23 cellular contexts compared by ENCODE assay signal in the genomic region with DNA sequence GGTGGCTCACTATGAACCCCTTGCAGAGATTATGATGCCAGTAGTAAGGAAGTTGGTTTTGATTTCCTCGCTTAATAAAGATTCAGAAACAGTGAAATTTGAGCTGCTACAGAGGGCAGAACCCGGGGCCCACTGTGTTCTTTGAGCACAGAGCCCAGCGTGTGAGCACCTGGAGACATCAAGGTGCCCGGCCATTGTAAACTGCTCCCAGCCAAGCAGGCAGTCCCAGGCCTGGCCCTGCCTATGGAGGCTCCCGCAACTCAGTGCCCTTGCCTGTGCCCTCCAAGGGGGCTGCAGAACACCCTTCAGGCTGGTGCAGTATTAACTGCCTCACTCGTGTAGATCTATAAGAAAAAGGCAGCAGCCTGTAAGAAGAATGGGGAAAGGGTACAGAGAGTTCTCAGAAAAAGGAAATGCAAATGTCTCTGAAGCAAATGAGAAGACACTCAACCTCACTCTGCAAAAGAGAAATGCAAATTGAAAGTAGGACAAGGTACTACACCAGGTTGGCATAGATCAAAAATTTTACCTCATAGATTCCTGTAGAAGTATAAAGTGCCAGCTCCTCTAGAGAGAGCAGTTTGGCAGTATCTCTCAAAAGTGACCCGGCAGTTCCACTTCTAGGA.
"Had no signal": no experiment of that assay in that cellular context is flagged by ENCODE, and none has a peak within 500 bp of the region (broad histone marks: within the 10 kb centered on the region; RNA-seq: fewer than 3 reads in every experiment).

No MANE protein-coding gene starts in this region.

- H3K79me2 ChIP-seq: hepatocyte had no signal

- H3K27me3 Mint-ChIP-seq: naive thymus-derived CD4-positive, alpha-beta T cell; natural killer cell treated with Interleukin-12 subunit alpha and Interleukin-12 subunit beta and Interleukin-15 and Interleukin-18, amount 100 ng/mL, for 72 hours; progenitor cell of endocrine pancreas; stimulated activated memory B cell treated with anti-CD40 and anti-IgM and Interleukin-4, amounts not matched to agents 10 μg/mL and 1 μg/mL and 100 μg/mL, for 72 hours; stimulated activated naive CD8-positive, alpha-beta T cell treated with anti-CD3 and anti-CD28 coated beads, Interleukin-15, amount 100 ng/mL, for 72 hours had no signal

- H3K27ac ChIP-seq: hepatocyte, left ventricle myocardium inferior, ovary, right atrium auricular region, right lobe of liver, upper lobe of right lung had no signal

- H3K4me1 Mint-ChIP-seq: stimulated activated memory B cell treated with anti-CD40 and anti-IgM and Interleukin-4, amounts not matched to agents 10 μg/mL and 1 μg/mL and 100 μg/mL, for 72 hours had no signal

- DNase-seq: islet precursor cell; left ventricle myocardium inferior; midbrain; mucosa of descending colon; naive thymus-derived CD4-positive, alpha-beta T cell; ovary; right lobe of liver; stimulated activated CD4-positive, alpha-beta T cell treated with anti-CD3 and anti-CD28 coated beads, Interleukin-1b, Interleukin-23, amount 100 ng/mL, for 48 hours; stimulated activated CD4-positive, alpha-beta T cell treated with anti-CD3 and anti-CD28 coated beads, Interleukin-2, amount 100 ng/mL, for 48 hours; stimulated activated CD4-positive, alpha-beta T cell treated with anti-CD3 and anti-CD28 coated beads, Interleukin-4, amount 100 ng/mL, for 4 hours; stimulated activated CD8-positive, alpha-beta memory T cell treated with anti-CD3 and anti-CD28 coated beads, Interleukin-4, amount 100 ng/mL, for 48 hours; stimulated activated naive CD4-positive, alpha-beta T cell treated with Interleukin-2 at 50 U/mL for 16 hours; stimulated activated naive CD8-positive, alpha-beta T cell treated with anti-CD3 and anti-CD28 coated beads, Interleukin-15, amount 100 ng/mL, for 72 hours; substantia nigra; trophoblast cell; upper lobe of right lung had no signal

- ATAC-seq: mucosa of descending colon; naive thymus-derived CD4-positive, alpha-beta T cell; natural killer cell treated with Interleukin-12 subunit alpha and Interleukin-12 subunit beta and Interleukin-15 and Interleukin-18, amount 100 ng/mL, for 72 hours; right lobe of liver; stimulated activated memory B cell treated with anti-CD40 and anti-IgM and Interleukin-4, amounts not matched to agents 10 μg/mL and 1 μg/mL and 100 μg/mL, for 72 hours; stimulated activated naive CD8-positive, alpha-beta T cell treated with anti-CD3 and anti-CD28 coated beads, Interleukin-15, amount 100 ng/mL, for 72 hours; upper lobe of right lung had no signal

- H3K4me3 ChIP-seq: hepatocyte, left ventricle myocardium inferior, lung, mucosa of descending colon, ovary, right atrium auricular region, right lobe of liver, smooth muscle cell, upper lobe of right lung had no signal

- H3K36me3 ChIP-seq: left ventricle myocardium inferior, ovary, right atrium auricular region, right lobe of liver, upper lobe of right lung had no signal

- H3K4me3 Mint-ChIP-seq: naive thymus-derived CD4-positive, alpha-beta T cell; natural killer cell treated with Interleukin-12 subunit alpha and Interleukin-12 subunit beta and Interleukin-15 and Interleukin-18, amount 100 ng/mL, for 72 hours; stimulated activated memory B cell treated with anti-CD40 and anti-IgM and Interleukin-4, amounts not matched to agents 10 μg/mL and 1 μg/mL and 100 μg/mL, for 72 hours; stimulated activated naive CD8-positive, alpha-beta T cell treated with anti-CD3 and anti-CD28 coated beads, Interleukin-15, amount 100 ng/mL, for 72 hours had no signal

- H3K4me1 ChIP-seq: left ventricle myocardium inferior, right atrium auricular region, right lobe of liver, upper lobe of right lung had no signal

- H3K9me3 ChIP-seq: left ventricle myocardium inferior, mucosa of descending colon, right atrium auricular region, right lobe of liver, upper lobe of right lung had no signal

- H3K27ac Mint-ChIP-seq: naive thymus-derived CD4-positive, alpha-beta T cell; natural killer cell treated with Interleukin-12 subunit alpha and Interleukin-12 subunit beta and Interleukin-15 and Interleukin-18, amount 100 ng/mL, for 72 hours; stimulated activated memory B cell treated with anti-CD40 and anti-IgM and Interleukin-4, amounts not matched to agents 10 μg/mL and 1 μg/mL and 100 μg/mL, for 72 hours had no signal

- H3K4me2 ChIP-seq: hepatocyte, smooth muscle cell had no signal

- H3K27me3 ChIP-seq: ovary, right atrium auricular region, right lobe of liver, upper lobe of right lung had no signal

- H3K36me3 Mint-ChIP-seq: naive thymus-derived CD4-positive, alpha-beta T cell; natural killer cell treated with Interleukin-12 subunit alpha and Interleukin-12 subunit beta and Interleukin-15 and Interleukin-18, amount 100 ng/mL, for 72 hours had no signal

- H2AFZ ChIP-seq: hepatocyte had no signal
